In genomic region chr2:158134655-158135054, GRCh38 we compare ENCODE assay signal across 27 cellular contexts. TPM values are rescaled to one million over a fixed set of nuclear protein-coding genes. Genes with fewer than 3 reads are reported as not detected.
"Had no signal": no experiment of that assay in that cellular context is flagged by ENCODE, and none has a peak within 500 bp of the region (broad histone marks: within the 10 kb centered on the region; RNA-seq: fewer than 3 reads in every experiment).

No MANE protein-coding gene starts in this region.

- FAIRE-seq: endometrium, frontal cortex had no signal

- H3K4me1 ChIP-seq: heart left ventricle, left ventricle myocardium inferior, right atrium auricular region, tibial artery had no signal

- H3K9me3 Mint-ChIP-seq: neural progenitor cell had no signal

- H3K4me2 ChIP-seq: neural progenitor cell, smooth muscle cell had no signal

- DNase-seq: central memory CD4-positive, alpha-beta T cell; effector memory CD4-positive, alpha-beta T cell; heart left ventricle; hypothalamus; kidney glomerular epithelial cell; left ventricle myocardium inferior; mesendoderm; natural killer cell; nucleus accumbens; ovary; stimulated activated CD4-positive, alpha-beta T cell treated with anti-CD3 and anti-CD28 coated beads, Interleukin-2, amount 100 ng/mL, for 48 hours; stimulated activated naive CD4-positive, alpha-beta T cell treated with Interleukin-2 at 50 U/mL for 16 hours; tibial artery had no signal

- H3K9me3 ChIP-seq: heart left ventricle, left ventricle myocardium inferior, ovary, right atrium auricular region, tibial artery had no signal

- H3K27me3 ChIP-seq: neural progenitor cell, ovary, right atrium auricular region, tibial artery had no signal

- H3K36me3 Mint-ChIP-seq: natural killer cell had no signal

- H2AFZ ChIP-seq: neural progenitor cell had no signal

- H3K36me3 ChIP-seq: heart left ventricle, left ventricle myocardium inferior, neural progenitor cell, ovary, right atrium auricular region, tibial artery had no signal

- H3K4me3 ChIP-seq: heart left ventricle, left ventricle myocardium inferior, neural progenitor cell, ovary, right atrium auricular region, smooth muscle cell, tibial artery had no signal

- ATAC-seq: esophagus mucosa, heart left ventricle, natural killer cell had no signal

- H3K4me3 Mint-ChIP-seq: natural killer cell, neural progenitor cell had no signal

- H3K27ac Mint-ChIP-seq: natural killer cell, neural progenitor cell had no signal

- H3K4me1 Mint-ChIP-seq: natural killer cell, neural progenitor cell had no signal

- H3K27ac ChIP-seq: heart left ventricle, left ventricle myocardium inferior, neural progenitor cell, ovary, right atrium auricular region, tibial artery had no signal

RNA-seq across cellular contexts. Expression of gene UPP2, which starts 33.0 kb away (rescaled TPM):
- total RNA-seq: chondrocyte, esophagus mucosa, fibroblast of lung, glomerular endothelial cell, heart left ventricle, left ventricle myocardium inferior, lung microvascular endothelial cell, mononuclear cell, myocyte, natural killer cell, posterior vena cava, right atrium auricular region, smooth muscle cell, ureter had no signal
- polyA plus RNA-seq: fibroblast of lung, heart left ventricle, smooth muscle cell had no signal
